Comparison of ENCODE assay signal across 11 cellular contexts in genomic region chr11:100830978-100831732, GRCh38.
DNase-seq lines count a peak whose midpoint lies in the region; ATAC-seq and TF ChIP-seq lines count a peak whose summit lies in the region.
"Had no signal": no experiment of that assay in that cellular context is flagged by ENCODE, and none has a peak within 500 bp of the region (broad histone marks: within the 10 kb centered on the region; RNA-seq: fewer than 3 reads in every experiment).

No MANE protein-coding gene starts in this region.

- H3K4me2 ChIP-seq in smooth muscle cell = peak overlapping the region; percentile 24
- H3K4me2 ChIP-seq in SK-N-SH = no peak overlapping the region

- no peak for TF ChIP-seq CTCF in HFF-Myc (IDR thresholded peaks at IDR 0.05; ENCODE audit: low read depth, low read length, missing control alignments)
- TF ChIP-seq CTCF in smooth muscle cell (IDR thresholded peaks at IDR 0.05; ENCODE audit: borderline replicate concordance, insufficient read depth, poor library complexity, severe bottlenecking) = no peak
- no peak for TF ChIP-seq CTCF in SK-N-SH (IDR thresholded peaks at IDR 0.05)

- peak; percentile 52 for DNase-seq in HFF-Myc (ENCODE audit: extremely low read depth, low read depth)
- peak; percentile 65 for DNase-seq in astrocyte of the hippocampus (ENCODE audit: low read depth, low spot score)
- DNase-seq in left cardiac atrium = peak; percentile 23
- no peak for DNase-seq in smooth muscle cell (lab: John Stamatoyannopoulos, UW; ENCODE audit: unreplicated experiment)
- DNase-seq in DMS153 (lab: John Stamatoyannopoulos, UW) = no peak
- no peak for DNase-seq in SK-N-SH
- DNase-seq: activated CD4-positive, alpha-beta T cell treated with anti-CD3 and anti-CD28 coated beads, Interleukin-2, amount 50 U/mL, for 4 hours; activated naive CD8-positive, alpha-beta T cell treated with anti-CD3 and anti-CD28 coated beads, Interleukin-2, amount 50 U/mL, for 24 hours; Peyer's patch had no signal

- no peaks in the 10 kb centered on the region for H3K27me3 ChIP-seq in smooth muscle cell (ENCODE audit: low read depth)
- H3K27me3 ChIP-seq in SK-N-SH (ENCODE audit: insufficient read depth) = peaks cover 22% of the 10 kb centered on the region; the same call in 1 of the 2 replicates
- H3K27me3 ChIP-seq: neutrophil, Peyer's patch had no signal

- TF ChIP-seq RAD21 in SK-N-SH (IDR thresholded peaks at IDR 0.05; ENCODE audit: low read length) = no peak

- no peak overlapping the region for H3K4me3 ChIP-seq in HFF-Myc (replicated peaks; ENCODE audit: low read depth, low read length)
- no peak overlapping the region for H3K4me3 ChIP-seq in smooth muscle cell
- H3K4me3 ChIP-seq in SK-N-SH (ENCODE audit: low read depth in 2 of 2, low read length in 1 of 2) = no peak overlapping the region
- H3K4me3 ChIP-seq: Peyer's patch had no signal

- H3K9ac ChIP-seq in smooth muscle cell (ENCODE audit: low read depth) (peak overlapping the region; percentile 3), SK-N-SH (no peak overlapping the region)

- H3F3A ChIP-seq in smooth muscle cell (ENCODE audit: low read depth) (peaks cover 9% of the 10 kb centered on the region), SK-N-SH (replicated peaks; ENCODE audit: insufficient read depth) (no peaks in the 10 kb centered on the region)

- 25% methylated on average over 6 of the region's 6 CpGs for WGBS in smooth muscle cell (ENCODE audit: low lambda C conversion rate)
- WGBS in SK-N-SH (ENCODE audit: low lambda C conversion rate) = 2% methylated on average over 6 of the region's 6 CpGs

- no peaks in the 10 kb centered on the region for H3K9me2 ChIP-seq in SK-N-SH

- H3K9me3 ChIP-seq in smooth muscle cell (replicated peaks; ENCODE audit: low read depth) (no peaks in the 10 kb centered on the region), SK-N-SH (no peaks in the 10 kb centered on the region)
- H3K9me3 ChIP-seq: neutrophil, Peyer's patch had no signal

- H2AFZ ChIP-seq in smooth muscle cell (ENCODE audit: low read depth) = no peak overlapping the region
- H2AFZ ChIP-seq in SK-N-SH (ENCODE audit: low read depth) = no peak overlapping the region

- TF ChIP-seq EP300 in SK-N-SH (IDR thresholded peaks at IDR 0.05; ENCODE audit: borderline replicate concordance in 1 of 2, low read depth in 1 of 2, low read length in 1 of 2) = no peak

- POLR2A ChIA-PET in SK-N-SH (lab: Yijun Ruan, JAX) = no interaction called here

- intact Hi-C loops in left cardiac atrium (cut with DNase I) = no loop called here

- H3K79me2 ChIP-seq in smooth muscle cell (ENCODE audit: low read depth) (peaks cover 62% of the 10 kb centered on the region), SK-N-SH (ENCODE audit: insufficient read depth) (no peaks in the 10 kb centered on the region)

- H3K4me1 ChIP-seq in smooth muscle cell (ENCODE audit: low read depth) = peaks cover 40% of the 10 kb centered on the region
- no peaks in the 10 kb centered on the region for H3K4me1 ChIP-seq in SK-N-SH (ENCODE audit: control insufficient read depth in 1 of 2, insufficient read depth in 2 of 2, low read depth in 1 of 2, low read length in 1 of 2)
- H3K4me1 ChIP-seq: Peyer's patch had no signal

- H3K27ac ChIP-seq in smooth muscle cell (ENCODE audit: low read depth) = peak overlapping the region; percentile 62
- H3K27ac ChIP-seq in SK-N-SH (ENCODE audit: low read depth in 2 of 2, low read length in 1 of 2) = no peak overlapping the region
- H3K27ac ChIP-seq: neutrophil, Peyer's patch had no signal

- H3K36me3 ChIP-seq in smooth muscle cell (ENCODE audit: low read depth) = no peaks in the 10 kb centered on the region
- H3K36me3 ChIP-seq in SK-N-SH (replicated peaks in 1 of 2; ENCODE audit: control insufficient read depth in 1 of 2, insufficient read depth in 2 of 2, low read length in 1 of 2) = no peaks in the 10 kb centered on the region
- H3K36me3 ChIP-seq: neutrophil, Peyer's patch had no signal

- H4K20me1 ChIP-seq in smooth muscle cell (ENCODE audit: low read depth) (no peaks in the 10 kb centered on the region), SK-N-SH (ENCODE audit: insufficient read depth) (no peaks in the 10 kb centered on the region)

- peak; percentile 60 to 77 for ATAC-seq in left cardiac atrium
- ATAC-seq in HG03469 (IDR thresholded peaks at IDR 0.05; ENCODE audit: unreplicated experiment) = no peak
- ATAC-seq: activated naive CD8-positive, alpha-beta T cell treated with anti-CD3 and anti-CD28 coated beads, Interleukin-2, amount 50 U/mL, for 24 hours had no signal

- CTCF ChIA-PET in SK-N-SH (lab: Yijun Ruan, JAX) = no interaction called here

TF ChIP-seq in SK-N-SH, 30 proteins besides CTCF, POLR2A, EP300 and RAD21:
- TF ChIP-seq MXI1 (IDR thresholded peaks at IDR 0.05; ENCODE audit: low read depth, low read length) (no peak), JUND (IDR thresholded peaks at IDR 0.05) (no peak), PBX3 (IDR thresholded peaks at IDR 0.05) (no peak), NFIC (IDR thresholded peaks at IDR 0.05; ENCODE audit: borderline replicate concordance) (no peak), MAX (IDR thresholded peaks at IDR 0.05; ENCODE audit: low read depth) (no peak), TCF12 (IDR thresholded peaks at IDR 0.05) (no peak)

Comparison
In these comparisons a context has a peak if more than half of its experiments do, and no peak if none do; other contexts are left out.
1. DNase-seq: peak in HFF-Myc (single experiment), astrocyte of the hippocampus (single experiment) and left cardiac atrium (single experiment); none in smooth muscle cell (single experiment), DMS153 (single experiment) and SK-N-SH (single experiment).